Comparison of ENCODE assay signal across 17 cellular contexts in genomic region chr18:34807106-34807796, GRCh38.
DNase-seq lines count a peak whose midpoint lies in the region; ATAC-seq and TF ChIP-seq lines count a peak whose summit lies in the region.
"Had no signal": no experiment of that assay in that cellular context is flagged by ENCODE, and none has a peak within 500 bp of the region (broad histone marks: within the 10 kb centered on the region; RNA-seq: fewer than 3 reads in every experiment).

No MANE protein-coding gene starts in this region.

- H3K9me3 ChIP-seq in HEK293 (ENCODE audit: control insufficient read depth, insufficient read depth, low read depth, low read length): no peaks in the 10 kb centered on the region
- no peaks in the 10 kb centered on the region for H3K9me3 ChIP-seq in upper lobe of left lung
- H3K9me3 ChIP-seq: right atrium auricular region had no signal

- no peaks in the 10 kb centered on the region for H3K9me3 Mint-ChIP-seq in T-cell
- H3K9me3 Mint-ChIP-seq: activated T-helper 17 cell treated with anti-CD3 and anti-CD28 coated beads, Interleukin-2, amount 50 U/mL, for 72 hours; dendritic cell treated with granulocyte-macrophage colony-stimulating factor and Interleukin-4, amounts not matched to agents 40 ng/mL and 50 ng/mL, for 4 days; type B pancreatic cell had no signal

- peaks cover 0 to 6% of the 10 kb centered on the region in 2 donors for H3K27me3 Mint-ChIP-seq in T-cell
- H3K27me3 Mint-ChIP-seq: dendritic cell treated with granulocyte-macrophage colony-stimulating factor and Interleukin-4, amounts not matched to agents 40 ng/mL and 50 ng/mL, for 4 days; type B pancreatic cell had no signal

- peaks cover 2% of the 10 kb centered on the region for H3K27me3 ChIP-seq in foreskin keratinocyte
- H3K27me3 ChIP-seq in upper lobe of left lung: no peaks in the 10 kb centered on the region
- H3K27me3 ChIP-seq: right atrium auricular region had no signal

- ATAC-seq in foreskin keratinocyte: peak; percentile 78
- ATAC-seq in upper lobe of left lung (ENCODE audit: low FRiP score in 2 of 2): no peak
- ATAC-seq in T-cell (replicated peaks in 1 of 4): no peak
- ATAC-seq in GM18858 (IDR thresholded peaks at IDR 0.05; ENCODE audit: unreplicated experiment): no peak
- ATAC-seq: activated T-helper 17 cell treated with anti-CD3 and anti-CD28 coated beads, Interleukin-2, amount 50 U/mL, for 72 hours had no signal

- TF ChIP-seq CTCF in HEK293 (tag by site-specific recombination; IDR thresholded peaks at IDR 0.05) (no peak), foreskin keratinocyte (conservative IDR thresholded peaks at IDR 0.05) (no peak), upper lobe of left lung (IDR thresholded peaks at IDR 0.05) (no peak)

- H3K4me1 ChIP-seq in HEK293 (ENCODE audit: control insufficient read depth, insufficient read depth, low read length) (no peaks in the 10 kb centered on the region), foreskin keratinocyte (no peaks in the 10 kb centered on the region), upper lobe of left lung (no peaks in the 10 kb centered on the region)

- no peaks in the 10 kb centered on the region for H3K4me1 Mint-ChIP-seq in T-cell
- H3K4me1 Mint-ChIP-seq: activated T-helper 17 cell treated with anti-CD3 and anti-CD28 coated beads, Interleukin-2, amount 50 U/mL, for 72 hours had no signal

- H3K36me3 Mint-ChIP-seq in T-cell: no peaks in the 10 kb centered on the region
- H3K36me3 Mint-ChIP-seq: type B pancreatic cell had no signal

- no peak for TF ChIP-seq EP300 in upper lobe of left lung (IDR thresholded peaks at IDR 0.05)

- POLR2A ChIA-PET in HEK293 (lab: Yijun Ruan, JAX): interaction anchor here (0.7 kb wide), 1 partner anchor 586 kb away, joined by 5 read pairs; no protein-coding TSS in a partner anchor
- POLR2A ChIA-PET in T-cell (lab: Charles Lee): no interaction called here

- CTCF ChIA-PET in HEK293 (lab: Yijun Ruan, JAX): interaction anchor here (0.6 to 1.3 kb wide), 5 partner anchors 18 to 613 kb away, joined by 3 to 8 read pairs (median 5); no protein-coding TSS in a partner anchor
- CTCF ChIA-PET in T-cell (lab: Charles Lee): interaction anchor here (0.7 to 0.8 kb wide), 2 partner anchors 25 to 147 kb away, joined by 4 read pairs; no protein-coding TSS in a partner anchor

- no peak overlapping the region for H3K4me3 Mint-ChIP-seq in T-cell
- H3K4me3 Mint-ChIP-seq: activated T-helper 17 cell treated with anti-CD3 and anti-CD28 coated beads, Interleukin-2, amount 50 U/mL, for 72 hours; dendritic cell treated with granulocyte-macrophage colony-stimulating factor and Interleukin-4, amounts not matched to agents 40 ng/mL and 50 ng/mL, for 4 days; type B pancreatic cell had no signal

- H3K27ac ChIP-seq in HEK293 (ENCODE audit: extremely low read depth, low read depth, low read length): no peak overlapping the region
- no peak overlapping the region for H3K27ac ChIP-seq in foreskin keratinocyte
- no peak overlapping the region for H3K27ac ChIP-seq in upper lobe of left lung
- H3K27ac ChIP-seq: right atrium auricular region, SK-N-MC had no signal

- H3K36me3 ChIP-seq in HEK293 (ENCODE audit: control insufficient read depth in 2 of 2, insufficient read depth in 1 of 2, low read length in 2 of 2) (peaks cover 0 to 4% of the 10 kb centered on the region in 2 experiments; a peak in 1 of 3 replicates), upper lobe of left lung (no peaks in the 10 kb centered on the region)

- 86 to 93% methylated on average over 2 of the region's 2 CpGs for WGBS in upper lobe of left lung, 2 donors

- peak; percentile 28 for DNase-seq in SW480 (ENCODE audit: low spot score)
- DNase-seq in foreskin keratinocyte: peak; percentile 27 to 51
- peak; percentile 43 for DNase-seq in renal cortical epithelial cell (ENCODE audit: low read depth)
- DNase-seq in upper lobe of left lung: no peak
- DNase-seq in T-cell: no peak
- no peak for DNase-seq in stimulated activated naive CD4-positive, alpha-beta T cell (lab: John Stamatoyannopoulos, UW)
- DNase-seq: activated CD4-positive, alpha-beta T cell treated with anti-CD3 and anti-CD28 coated beads, Interleukin-2, amount 50 U/mL, for 48 hours; NCI-H1048; NCI-H2227 treated with DMSO at 0.1 percent for 48 hours; OCI-M1 had no signal

- H3K4me3 ChIP-seq in HEK293 (ENCODE audit: low read depth, low read length): no peak overlapping the region
- H3K4me3 ChIP-seq in upper lobe of left lung: no peak overlapping the region
- H3K4me3 ChIP-seq: right atrium auricular region, SK-N-MC had no signal

- no peak overlapping the region for H3K27ac Mint-ChIP-seq in T-cell
- H3K27ac Mint-ChIP-seq: activated T-helper 17 cell treated with anti-CD3 and anti-CD28 coated beads, Interleukin-2, amount 50 U/mL, for 72 hours; dendritic cell treated with granulocyte-macrophage colony-stimulating factor and Interleukin-4, amounts not matched to agents 40 ng/mL and 50 ng/mL, for 4 days; type B pancreatic cell had no signal

- no peak for TF ChIP-seq POLR2A in upper lobe of left lung (IDR thresholded peaks at IDR 0.05)

TF ChIP-seq in HEK293, 187 proteins besides CTCF, POLR2A, EP300 and RAD21:
- TF ChIP-seq MEIS1 (CRISPR knock-in tag; IDR thresholded peaks at IDR 0.05; ENCODE audit: borderline replicate concordance) (no peak), PRDM1 (tag by site-specific recombination; IDR thresholded peaks at IDR 0.05) (peak; percentile 44; the same call in 1 of the 2 replicates), ZNF654 (tag by site-specific recombination; IDR thresholded peaks at IDR 0.05; ENCODE audit: low read depth) (no peak)

Comparison
In these comparisons a context has a peak if more than half of its experiments do, and no peak if none do; other contexts are left out.
1. DNase-seq: peak in SW480 (single experiment), foreskin keratinocyte (2 of 2) and renal cortical epithelial cell (single experiment); none in upper lobe of left lung (0 of 2), T-cell (0 of 34) and stimulated activated naive CD4-positive, alpha-beta T cell (0 of 6).